Comparison of ENCODE assay signal across 12 cellular contexts in genomic region chr3:37456270-37456708, GRCh38. TPM values are rescaled to one million over a fixed set of nuclear protein-coding genes. Genes with fewer than 3 reads are reported as not detected.
A peak's percentile ranks its signal among the peaks of the same experiment; 100 is the strongest.
DNase-seq lines count a peak whose midpoint lies in the region; ATAC-seq and TF ChIP-seq lines count a peak whose summit lies in the region.
"Had no signal": no experiment of that assay in that cellular context is flagged by ENCODE, and none has a peak within 500 bp of the region (broad histone marks: within the 10 kb centered on the region; RNA-seq: fewer than 3 reads in every experiment).

No MANE protein-coding gene starts in this region.

- intact Hi-C loops in heart left ventricle (cut with DNase I), result loop anchor here in 8 of 10 donors (2.0 to 5.0 kb wide), 5 partner anchors 36 to 76 kb away; no protein-coding TSS in a partner anchor
- intact Hi-C loops in posterior vena cava (cut with DNase I), result no loop called here

- H3K9me3 ChIP-seq in BLaER1, result peaks cover 6% of the 10 kb centered on the region; the same call in 1 of the 2 replicates
- no peaks in the 10 kb centered on the region for H3K9me3 ChIP-seq in heart left ventricle

- H3K4me3 ChIP-seq in BLaER1 (peak overlapping the region; percentile 47; the same call in 1 of the 2 replicates), heart left ventricle (peak overlapping the region in 9 of 12 donors; percentile 1 to 94 (median 72))
- H3K4me3 ChIP-seq: PC-9 had no signal

- H3K27me3 ChIP-seq in BLaER1 (peaks cover 38% of the 10 kb centered on the region), heart left ventricle (peaks cover 0 to 12% (median 0%) of the 10 kb centered on the region in 9 donors)

- H3K9ac ChIP-seq in BLaER1, result peak overlapping the region; percentile 51; the same call in 1 of the 2 replicates
- H3K9ac ChIP-seq: KMS-11 had no signal

- 0 to 2% (median 1%) methylated on average over 12 of the region's 12 CpGs for WGBS in heart left ventricle, 4 donors

- H3K36me3 ChIP-seq in BLaER1 (no peaks in the 10 kb centered on the region), heart left ventricle (peaks cover 0 to 3% (median 0%) of the 10 kb centered on the region in 9 donors)

- peaks cover 31% of the 10 kb centered on the region for H4K20me1 ChIP-seq in BLaER1

- peak; percentile 79 to 88 (median 82) for ATAC-seq in heart left ventricle
- no peak for ATAC-seq in HG03439 (IDR thresholded peaks at IDR 0.05; ENCODE audit: unreplicated experiment)

- H3K4me1 ChIP-seq in BLaER1 (peaks cover 72% of the 10 kb centered on the region), heart left ventricle (peaks cover 21 to 78% (median 63%) of the 10 kb centered on the region in 12 donors)

- DNase-seq in UCSD-AML1 (lab: John Stamatoyannopoulos, UW; ENCODE audit: unreplicated experiment) (peak; percentile 77), heart left ventricle (peak; percentile 87 to 96 (median 91)), posterior vena cava (ENCODE audit: low spot score) (peak; percentile 92), RPMI8226 (no peak), mesenteric fat pad (ENCODE audit: low spot score) (no peak)
- DNase-seq in stimulated activated CD4-positive, alpha-beta T cell treated with anti-CD3 and anti-CD28 coated beads, Interleukin-4, amount 100 ng/mL, for 4 hours, result no peak
- DNase-seq: activated CD4-positive, alpha-beta T cell treated with anti-CD3 and anti-CD28 coated beads, Interleukin-2, amount 10 ng/mL, durations not matched to agents 7 days and 5 days; amniotic stem cell; PC-9 had no signal

- H3K27ac ChIP-seq in BLaER1 (peak overlapping the region; percentile 35; the same call in 1 of the 2 replicates), heart left ventricle (peak overlapping the region; percentile 68 to 99 (median 94))
- H3K27ac ChIP-seq: KMS-11, PC-9 had no signal

- peak in 1 of 12 donors; percentile 2 for TF ChIP-seq CTCF in heart left ventricle (IDR thresholded peaks at IDR 0.05)

- H3K4me2 ChIP-seq in BLaER1, result peak overlapping the region; percentile 87
- H3K4me2 ChIP-seq: KMS-11, PC-9 had no signal

- TF ChIP-seq POLR2A in heart left ventricle (IDR thresholded peaks at IDR 0.05), result peak in 1 of 2 donors; percentile 69

RNA-seq across cellular contexts. Expression of gene ITGA9, which starts 4.3 kb away (rescaled TPM):
- total RNA-seq in heart left ventricle (10 to 100 TPM; 49.7 to 93.6 (median 58.9) TPM), posterior vena cava (10 to 100 TPM; 77.8 to 97.4 TPM), mesenteric fat pad (20.5 TPM)
- 10 to 100 TPM; 11.8 to 32.4 TPM for polyA plus RNA-seq in heart left ventricle
- total RNA-seq: activated CD4-positive, alpha-beta T cell treated with anti-CD3 and anti-CD28 coated beads, Interleukin-2, amount 10 ng/mL, durations not matched to agents 7 days and 5 days; PC-9 had no signal

Comparison
In these comparisons a context has a peak if more than half of its experiments do, and no peak if none do; other contexts are left out.
1. DNase-seq: peak in UCSD-AML1 (single experiment), heart left ventricle (5 of 5) and posterior vena cava (single experiment); none in stimulated activated CD4-positive, alpha-beta T cell treated with anti-CD3 and anti-CD28 coated beads, Interleukin-4, amount 100 ng/mL, for 4 hours (0 of 2), RPMI8226 (single experiment) and mesenteric fat pad (single experiment).
2. intact Hi-C loops: an anchor here in heart left ventricle (2.0 to 5.0 kb wide); none called in posterior vena cava.